20 cellular contexts compared by ENCODE assay signal in the genomic region with DNA sequence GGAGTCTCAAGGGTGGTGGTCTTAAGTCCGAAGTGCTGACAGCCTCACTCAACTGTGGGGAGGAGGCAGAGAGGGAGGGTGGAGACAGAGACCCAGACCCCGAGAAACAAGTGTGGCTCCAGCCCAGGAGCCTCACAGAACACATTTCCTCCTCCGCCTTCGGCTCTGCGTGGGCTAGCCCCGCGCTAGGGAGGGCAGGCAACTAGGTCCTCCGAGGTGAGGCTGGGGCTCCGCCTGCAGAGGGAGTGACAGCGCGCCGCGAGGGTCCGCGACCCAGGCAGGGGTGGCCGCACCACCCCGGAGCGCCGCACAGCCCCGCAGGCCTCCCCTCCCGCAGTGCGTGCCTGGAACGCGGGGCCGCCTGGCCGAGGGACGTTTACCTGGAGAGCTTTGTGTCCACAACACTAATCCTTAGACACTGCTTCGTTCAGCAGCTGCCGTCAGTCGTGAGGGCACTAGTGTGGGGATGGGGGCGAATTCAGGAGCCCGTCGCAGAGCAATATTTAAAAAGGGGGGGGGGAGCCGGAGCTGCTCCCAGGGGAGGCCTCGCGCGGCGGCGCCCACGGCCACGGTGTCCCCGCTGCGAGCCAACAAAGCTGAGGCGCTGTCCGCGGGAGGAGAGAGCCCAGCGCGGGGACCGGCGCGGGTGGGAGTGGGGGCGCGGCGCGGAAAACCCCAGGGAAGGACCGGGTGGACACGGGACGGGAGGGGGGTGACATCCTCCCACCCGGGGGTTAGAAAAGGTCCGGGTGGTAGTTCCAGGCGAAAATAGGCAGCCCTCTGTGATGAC. TPM values are rescaled to one million over a fixed set of nuclear protein-coding genes. Genes with fewer than 3 reads are reported as not detected.
DNase-seq lines count a peak whose midpoint lies in the region; ATAC-seq, FAIRE-seq and TF ChIP-seq lines count a peak whose summit lies in the region.
"Had no signal": no experiment of that assay in that cellular context is flagged by ENCODE, and none has a peak within 500 bp of the region (broad histone marks: within the 10 kb centered on the region; RNA-seq: fewer than 3 reads in every experiment).

No MANE protein-coding gene starts in this region.

- peak; percentile 49 for DNase-seq in NCI-H345 (lab: John Stamatoyannopoulos, UW)
- DNase-seq in NCI-H345 treated with DMSO at 0.1 percent for 48 hours (lab: John Stamatoyannopoulos, UW; ENCODE audit: unreplicated experiment), result no peak
- DNase-seq in GM20000 (ENCODE audit: low spot score), result peak; percentile 40
- no peak for DNase-seq in astrocyte (ENCODE audit: low read depth)
- DNase-seq in memory B cell (ENCODE audit: low spot score in 2 of 2), result no peak
- no peak for DNase-seq in right cardiac atrium
- DNase-seq in Caco-2, result no peak
- DNase-seq: ACHN; activated CD4-positive, alpha-beta T cell treated with anti-CD3 and anti-CD28 coated beads, Interleukin-2, amount 50 U/mL, for 1 hour; activated gamma-delta T cell treated with Interleukin-2 at 50 U/mL for 16 hours; CD4-positive, CD25-positive, alpha-beta regulatory T cell; left ventricle myocardium inferior; NCI-H2171 treated with DMSO at 0.1 percent for 48 hours; Right ventricle myocardium superior had no signal

- no peaks in the 10 kb centered on the region for H3K4me1 ChIP-seq in astrocyte (ENCODE audit: insufficient read depth, low read length)
- H3K4me1 ChIP-seq in right cardiac atrium (ENCODE audit: control insufficient read depth, insufficient read depth, low read length), result peaks cover 4% of the 10 kb centered on the region
- H3K4me1 ChIP-seq in Caco-2, result no peaks in the 10 kb centered on the region
- H3K4me1 ChIP-seq: prostate gland had no signal

- no peaks in the 10 kb centered on the region for H3K36me3 ChIP-seq in astrocyte (ENCODE audit: insufficient read depth, low read length)
- no peaks in the 10 kb centered on the region for H3K36me3 ChIP-seq in Caco-2 (ENCODE audit: control insufficient read depth, insufficient read depth, low read length)
- H3K36me3 ChIP-seq: left ventricle myocardium inferior, prostate gland, vagina had no signal

- peaks cover 25% of the 10 kb centered on the region for H3K9me3 Mint-ChIP-seq in astrocyte (ENCODE audit: unreplicated experiment)
- H3K9me3 Mint-ChIP-seq in memory B cell, result no peaks in the 10 kb centered on the region
- no peaks in the 10 kb centered on the region for H3K9me3 Mint-ChIP-seq in Caco-2 (ENCODE audit: unreplicated experiment)

- H3K4me2 ChIP-seq in astrocyte (ENCODE audit: low read length), result no peak overlapping the region

- no TSS peak for BruUV-seq in Caco-2 (replicated peaks; lab: Mats Ljungman, UMichigan)

- no peaks in the 10 kb centered on the region for H4K20me1 ChIP-seq in astrocyte (ENCODE audit: insufficient read depth, low read length)

- H3K27me3 ChIP-seq in astrocyte (ENCODE audit: insufficient read depth, low read length) (peaks cover 55% of the 10 kb centered on the region), right cardiac atrium (ENCODE audit: control insufficient read depth, insufficient read depth) (peaks cover 12% of the 10 kb centered on the region), Caco-2 (replicated peaks; ENCODE audit: control insufficient read depth, insufficient read depth, low read length) (no peaks in the 10 kb centered on the region)

- no peak overlapping the region for H2AFZ ChIP-seq in astrocyte (ENCODE audit: low read depth, low read length)
- H2AFZ ChIP-seq: hepatocyte had no signal

- H3K27ac ChIP-seq in astrocyte (ENCODE audit: low read depth, low read length) (no peak overlapping the region), right cardiac atrium (ENCODE audit: low read length) (no peak overlapping the region)
- H3K27ac ChIP-seq: hepatocyte, left ventricle myocardium inferior, prostate gland, vagina had no signal

- H3K4me1 Mint-ChIP-seq in astrocyte (ENCODE audit: low read depth, unreplicated experiment) (no peaks in the 10 kb centered on the region), memory B cell (no peaks in the 10 kb centered on the region), Caco-2 (ENCODE audit: low read depth, unreplicated experiment) (no peaks in the 10 kb centered on the region)

- ATAC-seq in memory B cell (ENCODE audit: low read depth) (no peak), GM21447 (IDR thresholded peaks at IDR 0.05; ENCODE audit: unreplicated experiment) (no peak), right cardiac atrium (no peak)

- H3K27me3 Mint-ChIP-seq in astrocyte (ENCODE audit: low read depth, unreplicated experiment) (peaks cover 78% of the 10 kb centered on the region), memory B cell (peaks cover 22% of the 10 kb centered on the region), Caco-2 (ENCODE audit: insufficient read depth, unreplicated experiment) (peaks cover 34% of the 10 kb centered on the region)

- CTCF ChIA-PET in Caco-2 (lab: Charles Lee), result no interaction called here

- H3K4me3 Mint-ChIP-seq in astrocyte (ENCODE audit: unreplicated experiment) (no peak overlapping the region), memory B cell (no peak overlapping the region), Caco-2 (ENCODE audit: unreplicated experiment) (no peak overlapping the region)

- H3K4me3 ChIP-seq in astrocyte (ENCODE audit: insufficient read depth, low read depth, low read length) (no peak overlapping the region), right cardiac atrium (ENCODE audit: low read length) (no peak overlapping the region), Caco-2 (ENCODE audit: low read depth, low read length) (no peak overlapping the region)
- H3K4me3 ChIP-seq: hepatocyte, left ventricle myocardium inferior, prostate gland, vagina had no signal

- no peak overlapping the region for H3K9ac ChIP-seq in astrocyte (ENCODE audit: low read length)

- intact Hi-C loops in right cardiac atrium (cut with DNase I) (no loop called here), Caco-2 (cut with micrococcal nuclease; ENCODE audit: unreplicated experiment) (no loop called here)

- 2% methylated on average over 61 of the region's 61 CpGs for WGBS in right cardiac atrium

- TF ChIP-seq CTCF in GM20000 (IDR thresholded peaks at IDR 0.05; ENCODE audit: extremely low read depth, missing control alignments), result no peak
- TF ChIP-seq CTCF in astrocyte (IDR thresholded peaks at IDR 0.05; ENCODE audit: insufficient read depth, low read depth, low read length), result no peak
- TF ChIP-seq CTCF in Caco-2 (IDR thresholded peaks at IDR 0.05; ENCODE audit: insufficient read depth in 1 of 2, low read depth in 1 of 2, low read length in 1 of 2, severe bottlenecking in 1 of 2, unreplicated experiment in 1 of 2), result no peak

- H3K9me3 ChIP-seq in astrocyte (ENCODE audit: insufficient read depth, low read depth, low read length) (no peaks in the 10 kb centered on the region), right cardiac atrium (ENCODE audit: control insufficient read depth, low read length) (peaks cover 2% of the 10 kb centered on the region), Caco-2 (no peaks in the 10 kb centered on the region)
- H3K9me3 ChIP-seq: left ventricle myocardium inferior, prostate gland, vagina had no signal

- no peaks in the 10 kb centered on the region for H3K36me3 Mint-ChIP-seq in astrocyte (ENCODE audit: low read depth, unreplicated experiment)
- peaks cover 2% of the 10 kb centered on the region for H3K36me3 Mint-ChIP-seq in memory B cell
- H3K36me3 Mint-ChIP-seq in Caco-2 (ENCODE audit: insufficient read depth, unreplicated experiment), result no peaks in the 10 kb centered on the region
- H3K36me3 Mint-ChIP-seq: CD4-positive, CD25-positive, alpha-beta regulatory T cell had no signal

- H3K27ac Mint-ChIP-seq in astrocyte (ENCODE audit: unreplicated experiment) (peak overlapping the region; percentile 79), memory B cell (peak overlapping the region; percentile 38), Caco-2 (ENCODE audit: unreplicated experiment) (no peak overlapping the region)

- POLR2A ChIA-PET in Caco-2 (lab: Charles Lee), result no interaction called here

- no peak for FAIRE-seq in astrocyte (lab: Jason Lieb, UNC)
- FAIRE-seq: HTR-8/SVneo had no signal

- H3K79me2 ChIP-seq in astrocyte (ENCODE audit: insufficient read depth, low read length), result no peaks in the 10 kb centered on the region
- H3K79me2 ChIP-seq: hepatocyte had no signal

RNA-seq across cellular contexts. Expression of a gene that starts 11.3 kb away (rescaled TPM):
- total RNA-seq in astrocyte, result not detected in 2 replicates
- total RNA-seq in right cardiac atrium, result not detected
- not detected for polyA plus RNA-seq in right cardiac atrium
- 1.7 TPM in 2 replicates for total RNA-seq in Caco-2 (2022)
- total RNA-seq: CD4-positive, CD25-positive, alpha-beta regulatory T cell; dermis microvascular lymphatic vessel endothelial cell; hepatocyte; left ventricle myocardium inferior; Right ventricle myocardium superior; vagina had no signal
- polyA plus RNA-seq: CD4-positive, CD25-positive, alpha-beta regulatory T cell had no signal

Comparison
In these comparisons a context has a peak if more than half of its experiments do, and no peak if none do; other contexts are left out.
1. DNase-seq: peak in NCI-H345 (single experiment) and GM20000 (single experiment); none in NCI-H345 treated with DMSO at 0.1 percent for 48 hours (single experiment), astrocyte (single experiment), memory B cell (0 of 2), right cardiac atrium (0 of 3) and Caco-2 (0 of 2).